In genomic region chr16:79317026-79317425, GRCh38 we compare ENCODE assay signal across 32 cellular contexts.
"Had no signal": no experiment of that assay in that cellular context is flagged by ENCODE, and none has a peak within 500 bp of the region (broad histone marks: within the 10 kb centered on the region; RNA-seq: fewer than 3 reads in every experiment).

No MANE protein-coding gene starts in this region.

- H3K4me1 ChIP-seq: pancreas, prostate gland, sigmoid colon, tibial nerve had no signal

- DNase-seq: activated CD4-positive, alpha-beta T cell treated with anti-CD3 and anti-CD28 coated beads, Interleukin-2, amount 50 U/mL, for 4 hours; activated CD4-positive, CD25-positive, alpha-beta regulatory T cell treated with anti-CD3 and anti-CD28 coated beads, Interleukin-2, amount 50 U/mL, for 72 hours; activated CD8-positive, alpha-beta memory T cell treated with anti-CD3 and anti-CD28 coated beads, Interleukin-2, amount 50 U/mL, for 4 hours; activated gamma-delta T cell; activated naive CD4-positive, alpha-beta T cell treated with anti-CD3 and anti-CD28 coated beads, Interleukin-2, amount 10 ng/mL, durations not matched to agents 7 days and 5 days; activated naive CD8-positive, alpha-beta T cell treated with anti-CD3 and anti-CD28 coated beads, Interleukin-2, amount 50 U/mL, for 24 hours; amygdala; caudate nucleus; cortex of kidney; foreskin fibroblast; head of caudate nucleus; hypothalamus; immature natural killer cell; kidney; left colon; mammary epithelial cell; pancreas; retina; sigmoid colon; SK-N-SH; small intestine; stimulated activated CD4-positive, alpha-beta T cell treated with anti-CD3 and anti-CD28 coated beads, Interleukin-4, amount 100 ng/mL, for 24 hours; stimulated activated naive B cell treated with anti-CD40 and anti-IgM and Interleukin-4, amounts not matched to agents 10 μg/mL and 1 μg/mL and 100 μg/mL, for 72 hours; SW 1271; T-helper 9 cell had no signal

- H3K9me3 ChIP-seq: pancreas, prostate gland, sigmoid colon, SK-N-SH, tibial nerve had no signal

- H3K27me3 ChIP-seq: sigmoid colon, tibial nerve had no signal

- H3K4me3 Mint-ChIP-seq: activated naive CD4-positive, alpha-beta T cell treated with anti-CD3 and anti-CD28 coated beads, Interleukin-2, amount 10 ng/mL, durations not matched to agents 7 days and 5 days; activated naive CD8-positive, alpha-beta T cell treated with anti-CD3 and anti-CD28 coated beads, Interleukin-2, amount 50 U/mL, for 24 hours; endodermal cell; stimulated activated naive B cell treated with anti-CD40 and anti-IgM and Interleukin-4, amounts not matched to agents 10 μg/mL and 1 μg/mL and 100 μg/mL, for 72 hours; T-helper 1 cell treated with Interleukin-12 subunit alpha and Interleukin-12 subunit beta and Interleukin-4 antibody, amounts not matched to agents 30 μg/mL and 1 μg/mL, for 36 hours had no signal

- H3K9ac ChIP-seq: SK-N-SH had no signal

- FAIRE-seq: kidney, pancreas, small intestine, TTC549 had no signal

- ATAC-seq: esophagus mucosa, left colon, pancreas had no signal

- H3K27ac Mint-ChIP-seq: activated naive CD4-positive, alpha-beta T cell treated with anti-CD3 and anti-CD28 coated beads, Interleukin-2, amount 10 ng/mL, durations not matched to agents 7 days and 5 days; endodermal cell had no signal

- H3K9me3 Mint-ChIP-seq: activated naive CD4-positive, alpha-beta T cell treated with anti-CD3 and anti-CD28 coated beads, Interleukin-2, amount 10 ng/mL, durations not matched to agents 7 days and 5 days; activated naive CD8-positive, alpha-beta T cell treated with anti-CD3 and anti-CD28 coated beads, Interleukin-2, amount 50 U/mL, for 24 hours; endodermal cell; T-helper 1 cell treated with Interleukin-12 subunit alpha and Interleukin-12 subunit beta and Interleukin-4 antibody, amounts not matched to agents 30 μg/mL and 1 μg/mL, for 36 hours had no signal

- H3K36me3 Mint-ChIP-seq: activated naive CD4-positive, alpha-beta T cell treated with anti-CD3 and anti-CD28 coated beads, Interleukin-2, amount 10 ng/mL, durations not matched to agents 7 days and 5 days; stimulated activated naive B cell treated with anti-CD40 and anti-IgM and Interleukin-4, amounts not matched to agents 10 μg/mL and 1 μg/mL and 100 μg/mL, for 72 hours had no signal

- H3K36me3 ChIP-seq: pancreas, prostate gland, sigmoid colon, tibial nerve had no signal

- H3K4me3 ChIP-seq: pancreas, prostate gland, sigmoid colon, tibial nerve had no signal

- H3K4me2 ChIP-seq: SK-N-SH had no signal

- H3K27ac ChIP-seq: pancreas, prostate gland, sigmoid colon, tibial nerve, VCaP had no signal
